Comparison of ENCODE assay signal across 8 cellular contexts in the genomic region with DNA sequence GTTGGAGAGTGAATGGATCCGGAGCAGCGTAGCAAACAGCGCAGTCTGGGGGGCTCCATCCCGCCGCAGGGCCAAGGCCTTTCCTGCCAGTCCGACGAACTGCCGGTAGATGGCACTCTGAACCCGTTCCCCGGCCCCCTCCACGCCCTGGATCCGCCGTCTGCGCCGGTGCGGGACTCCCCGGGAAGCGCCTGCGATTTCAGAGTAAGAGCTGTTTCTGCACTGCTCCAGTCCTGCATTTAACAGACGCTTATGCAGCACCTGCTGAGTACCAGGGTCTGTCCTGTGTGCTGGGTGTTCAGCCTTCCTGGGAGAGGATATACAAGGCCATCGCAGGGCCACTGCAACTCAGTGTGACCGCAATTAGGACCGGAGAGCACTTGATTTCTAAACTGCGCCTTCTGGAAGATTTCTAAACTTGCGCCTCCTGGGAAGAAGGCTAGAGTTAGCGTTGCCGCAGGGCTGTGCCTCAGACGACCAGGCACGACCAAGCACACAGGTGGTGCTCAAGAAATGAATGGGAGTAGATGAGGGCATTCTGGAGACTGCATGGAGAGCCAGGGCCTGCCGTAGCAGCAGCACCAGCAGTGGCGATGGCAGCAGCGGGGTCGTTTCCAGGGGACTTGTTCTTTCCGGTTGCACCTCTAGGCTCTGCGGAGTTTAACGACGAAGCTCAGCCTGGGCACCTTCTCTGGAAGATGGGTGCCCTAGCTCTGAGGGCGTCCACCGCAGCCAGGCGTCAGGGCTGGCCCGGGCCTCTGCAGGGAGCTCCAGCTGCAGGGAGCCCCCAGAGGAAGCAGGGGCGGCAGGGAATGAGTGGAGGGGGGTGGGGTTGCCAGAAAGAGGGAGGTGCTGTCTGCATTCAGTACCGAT. TPM values are rescaled to one million over a fixed set of nuclear protein-coding genes. Genes with fewer than 3 reads are reported as not detected.
A peak's percentile ranks its signal among the peaks of the same experiment; 100 is the strongest.
DNase-seq lines count a peak whose midpoint lies in the region; ATAC-seq and TF ChIP-seq lines count a peak whose summit lies in the region.

No MANE protein-coding gene starts in this region.

- H3K4me3 ChIP-seq in SK-N-MC (peak overlapping the region; percentile 23), trophoblast cell (ENCODE audit: low read depth, low read length) (no peak overlapping the region), transverse colon (peak overlapping the region in 1 of 4 donors; percentile 27)

- peak; percentile 72 for ATAC-seq in GM19463 (IDR thresholded peaks at IDR 0.05; ENCODE audit: unreplicated experiment)

- no peaks in the 10 kb centered on the region for H3K9me3 Mint-ChIP-seq in activated naive CD4-positive, alpha-beta T cell treated with anti-CD3 and anti-CD28 coated beads, Interleukin-2, amount 10 ng/mL, durations not matched to agents 7 days and 5 days

- H3K79me1 ChIP-seq in trophoblast cell (ENCODE audit: low read length) = no peaks in the 10 kb centered on the region

- H3K18ac ChIP-seq in trophoblast cell (ENCODE audit: low read length) = no peak overlapping the region

- no peak overlapping the region for H4K12ac ChIP-seq in trophoblast cell (ENCODE audit: low read depth, low read length)

- in situ Hi-C loops in transverse colon (cut with MboI; ENCODE audit: low pct_ligation_motif_present in 1 of 4, low pct_unique_long_range_greater_than_20kb in 1 of 4, low sequenced_read_pairs in 3 of 4) = loop anchor here in 3 of 4 donors (5.0 to 25.0 kb wide), 3 partner anchors 86 to 371 kb away; a partner anchor contains a TSS

- H3K27ac Mint-ChIP-seq in activated naive CD4-positive, alpha-beta T cell treated with anti-CD3 and anti-CD28 coated beads, Interleukin-2, amount 10 ng/mL, durations not matched to agents 7 days and 5 days = no peak overlapping the region

- DNase-seq in Kasumi-1 (lab: John Stamatoyannopoulos, UW) (peak; percentile 78 to 80), SK-N-MC (ENCODE audit: low read depth, low spot score) (no peak), head of caudate nucleus (peak; percentile 60 to 94 (median 85)), trophoblast cell (peak; percentile 45 to 67), transverse colon (peak; percentile 73)
- DNase-seq in activated naive CD4-positive, alpha-beta T cell treated with anti-CD3 and anti-CD28 coated beads, Interleukin-2, amount 10 ng/mL, durations not matched to agents 7 days and 5 days = peak; percentile 78

- H2BK5ac ChIP-seq in trophoblast cell (ENCODE audit: low read depth, low read length, poor library complexity) = no peak overlapping the region

- no peak overlapping the region for H2AFZ ChIP-seq in trophoblast cell (ENCODE audit: insufficient read depth, low read length, poor library complexity)

- H3K4me1 Mint-ChIP-seq in activated naive CD4-positive, alpha-beta T cell treated with anti-CD3 and anti-CD28 coated beads, Interleukin-2, amount 10 ng/mL, durations not matched to agents 7 days and 5 days = peaks cover 9% of the 10 kb centered on the region

- no peak overlapping the region for H2BK120ac ChIP-seq in trophoblast cell (ENCODE audit: insufficient read depth, low read length, poor library complexity)

- no peak overlapping the region for H4K91ac ChIP-seq in trophoblast cell (ENCODE audit: low read depth, low read length)

- H2AK5ac ChIP-seq in trophoblast cell (ENCODE audit: low read length) = no peak overlapping the region

- H3K36me3 ChIP-seq in SK-N-MC (ENCODE audit: insufficient read depth, low read length) = no peaks in the 10 kb centered on the region
- H3K36me3 ChIP-seq in trophoblast cell (ENCODE audit: control insufficient read depth in 1 of 2, insufficient read depth in 2 of 2, low read length in 2 of 2) = no peaks in the 10 kb centered on the region
- no peaks in the 10 kb centered on the region for H3K36me3 ChIP-seq in transverse colon

- CTCF ChIA-PET in activated naive CD4-positive, alpha-beta T cell treated with anti-CD3 and anti-CD28 coated beads, Interleukin-2, amount 10 ng/mL, durations not matched to agents 7 days and 5 days (lab: Charles Lee) = interaction anchor here (0.6 to 14.2 kb wide), 14 partner anchors 7 to 114 kb away, joined by 3 to 415 read pairs (median 4); a partner anchor contains a TSS

- no peak overlapping the region for H2BK12ac ChIP-seq in trophoblast cell (ENCODE audit: low read length)

- TF ChIP-seq CTCF in C4-2B (conservative IDR thresholded peaks at IDR 0.05) = peak; percentile 97
- peak; percentile 60 to 83 (median 79) for TF ChIP-seq CTCF in transverse colon (IDR thresholded peaks at IDR 0.05)

- no peak for TF ChIP-seq EP300 in transverse colon (IDR thresholded peaks at IDR 0.05; ENCODE audit: low read depth)

- H3K4me1 ChIP-seq in trophoblast cell (ENCODE audit: control insufficient read depth in 1 of 2, insufficient read depth in 2 of 2, low read length in 2 of 2) (no peaks in the 10 kb centered on the region), transverse colon (peaks cover 0 to 9% (median 2%) of the 10 kb centered on the region in 4 donors)

- H3K27me3 ChIP-seq in trophoblast cell (ENCODE audit: insufficient read depth, low read length) = peaks cover 18% of the 10 kb centered on the region
- H3K27me3 ChIP-seq in transverse colon = peaks cover 69% of the 10 kb centered on the region

- H3K4ac ChIP-seq in trophoblast cell (ENCODE audit: low read depth, low read length) = no peak overlapping the region

- H3K23ac ChIP-seq in trophoblast cell (ENCODE audit: low read length) = no peak overlapping the region

- no peak overlapping the region for H4K8ac ChIP-seq in trophoblast cell (ENCODE audit: low read depth, low read length)

- H3K9ac ChIP-seq in SK-N-MC (ENCODE audit: insufficient read length) (no peak overlapping the region), trophoblast cell (ENCODE audit: low read length) (no peak overlapping the region)

- H3K4me3 Mint-ChIP-seq in activated naive CD4-positive, alpha-beta T cell treated with anti-CD3 and anti-CD28 coated beads, Interleukin-2, amount 10 ng/mL, durations not matched to agents 7 days and 5 days = no peak overlapping the region

- H3K36me3 Mint-ChIP-seq in activated naive CD4-positive, alpha-beta T cell treated with anti-CD3 and anti-CD28 coated beads, Interleukin-2, amount 10 ng/mL, durations not matched to agents 7 days and 5 days = no peaks in the 10 kb centered on the region

- no peak overlapping the region for H3K14ac ChIP-seq in trophoblast cell (ENCODE audit: low read length)

- peaks cover 68% of the 10 kb centered on the region for H3K27me3 Mint-ChIP-seq in activated naive CD4-positive, alpha-beta T cell treated with anti-CD3 and anti-CD28 coated beads, Interleukin-2, amount 10 ng/mL, durations not matched to agents 7 days and 5 days

- no peak overlapping the region for H3K4me2 ChIP-seq in trophoblast cell (ENCODE audit: low read length)

- intact Hi-C loops in head of caudate nucleus (cut with DNase I) (loop anchor here (2.0 kb wide), 1 partner anchor 86 kb away; no protein-coding TSS in a partner anchor), transverse colon (cut with DNase I; ENCODE audit: low total_unique reads) (loop anchor here (2.0 to 5.0 kb wide), 2 partner anchors 71 to 86 kb away; a partner anchor contains a TSS)

- H3K9me3 ChIP-seq in SK-N-MC (ENCODE audit: low read depth, low read length) (no peaks in the 10 kb centered on the region), trophoblast cell (ENCODE audit: insufficient read depth, low read depth, low read length) (peaks cover 2% of the 10 kb centered on the region), transverse colon (no peaks in the 10 kb centered on the region)

- WGBS in trophoblast cell (ENCODE audit: extremely low coverage, insufficient coverage, insufficient read length) = no CpG with 5 or more reads among the region's 43 CpGs
- 23% methylated on average over 43 of the region's 43 CpGs; no CpG with 5 or more reads in 1 of the 2 donors for WGBS in transverse colon (ENCODE audit: low coverage in 1 of 2), 2 donors

- H3K79me2 ChIP-seq in trophoblast cell (ENCODE audit: control insufficient read depth, insufficient read depth, low read length, poor library complexity) = no peaks in the 10 kb centered on the region

- TF ChIP-seq POLR2A in transverse colon (IDR thresholded peaks at IDR 0.05) = no peak

- H3K27ac ChIP-seq in C4-2B (no peak overlapping the region), SK-N-MC (no peak overlapping the region), trophoblast cell (ENCODE audit: low read depth, low read length) (no peak overlapping the region), transverse colon (no peak overlapping the region)

RNA-seq across cellular contexts. Expression of a gene that starts 14.3 kb away (rescaled TPM):
- not detected in 2 replicates for polyA plus RNA-seq in trophoblast cell (2013)
- total RNA-seq in transverse colon = under 1 TPM in 1 of 4 donors, not detected in 3; 0.16 TPM

RNA-seq across cellular contexts. Expression of a gene that starts 19.3 kb away (rescaled TPM):
- not detected in 2 replicates for polyA plus RNA-seq in trophoblast cell (2013)
- under 1 TPM in 1 of 4 donors, not detected in 3; 0.95 TPM for total RNA-seq in transverse colon
